15 cellular contexts compared by ENCODE assay signal in genomic region chr9:117034862-117035261, GRCh38.
DNase-seq lines count a peak whose midpoint lies in the region; ATAC-seq, FAIRE-seq and TF ChIP-seq lines count a peak whose summit lies in the region.
"Had no signal": no experiment of that assay in that cellular context is flagged by ENCODE, and none has a peak within 500 bp of the region (broad histone marks: within the 10 kb centered on the region; RNA-seq: fewer than 3 reads in every experiment).

No MANE protein-coding gene starts in this region.

- in situ Hi-C loops in GM12878 (cut with MboI): no loop called here

- H2AFZ ChIP-seq in GM23338 (no peak overlapping the region), GM12878 (ENCODE audit: control insufficient read depth, low read depth, low read length) (no peak overlapping the region)

- POLR2A ChIA-PET in GM12878 (lab: Charles Lee): no interaction called here

- H3K79me2 ChIP-seq in GM23338 (replicated peaks; ENCODE audit: insufficient read depth): no peaks in the 10 kb centered on the region
- no peaks in the 10 kb centered on the region for H3K79me2 ChIP-seq in GM12878 (ENCODE audit: control insufficient read depth, insufficient read depth, low read length)

- 0% methylated on average over 2 of the region's 2 CpGs for WGBS in GM12878 (ENCODE audit: insufficient coverage, insufficient replicate concordance, low lambda C conversion rate, missing lambda C conversion rate)
- 31% methylated on average over 2 of the region's 2 CpGs for WGBS in liver
- whole genome bisulfite sequencing in esophagus squamous epithelium, 2 donors: 10 to 23% methylated on average over 2 of the region's 2 CpGs

- RAD21 ChIA-PET in GM12878 (lab: Charles Lee; ENCODE audit: unreplicated experiment): no interaction called here

- intact Hi-C loops in GM12878 (cut with micrococcal nuclease; ENCODE audit: unreplicated experiment) (no loop called here), esophagus squamous epithelium (cut with DNase I) (no loop called here)

- H3K4me1 ChIP-seq in GM23338 (ENCODE audit: insufficient read depth) (no peaks in the 10 kb centered on the region), GM12878 (ENCODE audit: control insufficient read depth, insufficient read depth, low read length) (no peaks in the 10 kb centered on the region), liver (ENCODE audit: control insufficient read depth in 4 of 4, insufficient read depth in 4 of 4, low read length in 3 of 4) (no peaks in the 10 kb centered on the region), esophagus squamous epithelium (no peaks in the 10 kb centered on the region)

- TF ChIP-seq CTCF in GM23338 (conservative IDR thresholded peaks at IDR 0.05; ENCODE audit: low read depth in 2 of 2): no peak
- no peak for TF ChIP-seq CTCF in GM12878 (IDR thresholded peaks at IDR 0.05 in 2 of 3, conservative IDR thresholded peaks at IDR 0.05 in 1 of 3; ENCODE audit: control insufficient read depth in 2 of 3, extremely low read depth in 1 of 3, insufficient read depth in 1 of 3, low read depth in 3 of 3, low read length in 3 of 3)
- no peak for TF ChIP-seq CTCF in liver (IDR thresholded peaks at IDR 0.05; ENCODE audit: low read depth, low read length, missing input control)
- TF ChIP-seq CTCF in esophagus squamous epithelium (IDR thresholded peaks at IDR 0.05): no peak

- TF ChIP-seq EP300 in GM12878 (IDR thresholded peaks at IDR 0.05; ENCODE audit: borderline replicate concordance in 1 of 2, control insufficient read depth in 1 of 2, low read depth in 2 of 2, low read length in 2 of 2): no peak

- peak; percentile 3; the same call in 1 of the 2 replicates for TF ChIP-seq RAD21 in GM12878 (IDR thresholded peaks at IDR 0.05; ENCODE audit: insufficient read depth, low read depth, low read length)
- TF ChIP-seq RAD21 in liver (IDR thresholded peaks at IDR 0.05): no peak

- H3K27ac Mint-ChIP-seq in GM23338: no peak overlapping the region
- H3K27ac Mint-ChIP-seq: CD8-positive, alpha-beta memory T cell had no signal

- H4K20me1 ChIP-seq in GM23338 (replicated peaks; ENCODE audit: insufficient read depth): no peaks in the 10 kb centered on the region; the same call in 1 of the 2 replicates
- H4K20me1 ChIP-seq in GM12878 (ENCODE audit: control insufficient read depth, insufficient read depth): no peaks in the 10 kb centered on the region

- peaks cover 3% of the 10 kb centered on the region; the same call in 1 of the 2 replicates for H3K9me2 ChIP-seq in GM23338 (ENCODE audit: insufficient read depth)

- H3K4me3 ChIP-seq in GM23338 (no peak overlapping the region), MG63 (no peak overlapping the region), GM12878 (no peak overlapping the region), liver (ENCODE audit: low read depth in 1 of 3, low read length in 3 of 3) (no peak overlapping the region), esophagus squamous epithelium (no peak overlapping the region)

- no peak for FAIRE-seq in GM12878 (lab: Jason Lieb, UNC)
- FAIRE-seq: endometrium, GM12891 had no signal

- BruUV-seq in GM12878 (replicated peaks; lab: Mats Ljungman, UMichigan): no TSS peak

- no peaks in the 10 kb centered on the region for H3K36me3 Mint-ChIP-seq in GM23338 (ENCODE audit: low read depth)
- H3K36me3 Mint-ChIP-seq: CD8-positive, alpha-beta memory T cell had no signal

- no peaks in the 10 kb centered on the region for H3F3A ChIP-seq in GM23338 (replicated peaks; ENCODE audit: low read depth)

- H3K4me2 ChIP-seq in GM23338 (no peak overlapping the region), GM12878 (ENCODE audit: control insufficient read depth, insufficient read depth) (no peak overlapping the region)

- CTCF ChIA-PET in GM12878 (lab: Yijun Ruan, JAX): interaction anchor here (1.6 kb wide), 1 partner anchor 11 kb away, joined by 5 read pairs; no protein-coding TSS in a partner anchor

- no peaks in the 10 kb centered on the region for H3K9me3 ChIP-seq in MG63
- H3K9me3 ChIP-seq in GM12878 (replicated peaks; ENCODE audit: control insufficient read depth, insufficient read depth, low read length): no peaks in the 10 kb centered on the region
- no peaks in the 10 kb centered on the region for H3K9me3 ChIP-seq in liver (ENCODE audit: control insufficient read depth in 4 of 4, low read length in 3 of 4)
- H3K9me3 ChIP-seq in esophagus squamous epithelium: no peaks in the 10 kb centered on the region

- H3K27me3 ChIP-seq in GM23338 (ENCODE audit: insufficient read depth) (no peaks in the 10 kb centered on the region), MG63 (0 out of 2 replicates have a peak, but pooled peaks cover 6% of the 10 kb centered on the region), GM12878 (replicated peaks in 1 of 2; ENCODE audit: control insufficient read depth in 2 of 2, insufficient read depth in 2 of 2, low read length in 1 of 2) (no peaks in the 10 kb centered on the region), liver (ENCODE audit: control insufficient read depth in 4 of 4, insufficient read depth in 4 of 4, low read length in 3 of 4) (peaks cover 0 to 3% (median 0%) of the 10 kb centered on the region in 4 donors), esophagus squamous epithelium (no peaks in the 10 kb centered on the region)

- SMC1A ChIA-PET in GM12878 (lab: Charles Lee; ENCODE audit: uncharacterized antibody, unreplicated experiment): interaction anchor here (1.2 kb wide), 1 partner anchor 17 kb away, joined by 3 read pairs; no protein-coding TSS in a partner anchor

- no peaks in the 10 kb centered on the region; the same call in 2 of the 3 replicates for H3K4me1 Mint-ChIP-seq in GM23338
- H3K4me1 Mint-ChIP-seq: CD8-positive, alpha-beta memory T cell had no signal

- peak; percentile 81 for DNase-seq in GM23338 (ENCODE audit: low spot score)
- peak; percentile 27 for DNase-seq in MG63
- no peak for DNase-seq in GM12878 (ENCODE audit: low read depth, low spot score)
- no peak for DNase-seq in esophagus squamous epithelium (lab: John Stamatoyannopoulos, UW)
- DNase-seq in NCI-H774 (lab: John Stamatoyannopoulos, UW): no peak
- DNase-seq: CD8-positive, alpha-beta memory T cell; NCI-H1694 treated with DMSO at 0.1 percent for 48 hours; retina had no signal

- no peaks in the 10 kb centered on the region for H3K27me3 Mint-ChIP-seq in GM23338 (ENCODE audit: insufficient read depth, low read depth, poor library complexity)

- H3K9me3 Mint-ChIP-seq in GM23338: no peaks in the 10 kb centered on the region

- peak; percentile 96 for ATAC-seq in GM23338
- peak; percentile 50; the same call in 1 of the 3 replicates for ATAC-seq in GM12878
- ATAC-seq in GM18519 (IDR thresholded peaks at IDR 0.05; ENCODE audit: low FRiP score, unreplicated experiment): no peak
- ATAC-seq in GM21723 (IDR thresholded peaks at IDR 0.05; ENCODE audit: unreplicated experiment): no peak
- ATAC-seq: Panc1 had no signal

- H3K36me3 ChIP-seq in GM23338 (ENCODE audit: insufficient read depth) (no peaks in the 10 kb centered on the region), MG63 (no peaks in the 10 kb centered on the region), GM12878 (ENCODE audit: control insufficient read depth in 2 of 2, insufficient read depth in 2 of 2, low read length in 1 of 2) (no peaks in the 10 kb centered on the region), liver (ENCODE audit: control insufficient read depth in 4 of 4, insufficient read depth in 3 of 4, low read depth in 1 of 4, low read length in 3 of 4) (no peaks in the 10 kb centered on the region), esophagus squamous epithelium (no peaks in the 10 kb centered on the region)

- H3K4me3 Mint-ChIP-seq in GM23338: no peak overlapping the region
- H3K4me3 Mint-ChIP-seq: CD8-positive, alpha-beta memory T cell had no signal

- H3K27ac ChIP-seq in GM23338 (ENCODE audit: low read depth): no peak overlapping the region
- H3K27ac ChIP-seq in GM12878 (ENCODE audit: control insufficient read depth, insufficient read depth): no peak overlapping the region
- H3K27ac ChIP-seq in liver (ENCODE audit: low read depth in 1 of 2, low read length in 2 of 2): no peak overlapping the region
- H3K27ac ChIP-seq in esophagus squamous epithelium: no peak overlapping the region
- H3K27ac ChIP-seq: VCaP had no signal

- TF ChIP-seq POLR2A in GM12878 (IDR thresholded peaks at IDR 0.05; ENCODE audit: low read depth, low read length): no peak
- no peak for TF ChIP-seq POLR2A in esophagus squamous epithelium (IDR thresholded peaks at IDR 0.05)

- H3K9ac ChIP-seq in GM12878 (ENCODE audit: control insufficient read depth, insufficient read depth, low read length) (no peak overlapping the region), liver (ENCODE audit: low read depth in 1 of 2, low read length in 2 of 2) (no peak overlapping the region)

TF ChIP-seq in GM12878, 131 proteins besides CTCF, POLR2A, EP300 and RAD21 (continues in another document):
- 0 out of 2 replicates have a peak, but pooled peaks have one; percentile 31 for TF ChIP-seq YY1 (IDR thresholded peaks at IDR 0.05; ENCODE audit: low read depth, low read length)

TF ChIP-seq in liver, 16 proteins besides CTCF, POLR2A, EP300 and RAD21:
- no peak for TF ChIP-seq NR2F2 (IDR thresholded peaks at IDR 0.05)
- peak; percentile 96 for TF ChIP-seq REST (IDR thresholded peaks at IDR 0.05)

Comparison
In these comparisons a context has a peak if more than half of its experiments do, and no peak if none do; other contexts are left out.
1. ATAC-seq: peak in GM23338 (single experiment) and GM12878 (single experiment); none in GM18519 (single experiment) and GM21723 (single experiment).
2. DNase-seq: peak in GM23338 (single experiment) and MG63 (single experiment); none in GM12878 (single experiment), esophagus squamous epithelium (single experiment) and NCI-H774 (single experiment).